In the genomic region with DNA sequence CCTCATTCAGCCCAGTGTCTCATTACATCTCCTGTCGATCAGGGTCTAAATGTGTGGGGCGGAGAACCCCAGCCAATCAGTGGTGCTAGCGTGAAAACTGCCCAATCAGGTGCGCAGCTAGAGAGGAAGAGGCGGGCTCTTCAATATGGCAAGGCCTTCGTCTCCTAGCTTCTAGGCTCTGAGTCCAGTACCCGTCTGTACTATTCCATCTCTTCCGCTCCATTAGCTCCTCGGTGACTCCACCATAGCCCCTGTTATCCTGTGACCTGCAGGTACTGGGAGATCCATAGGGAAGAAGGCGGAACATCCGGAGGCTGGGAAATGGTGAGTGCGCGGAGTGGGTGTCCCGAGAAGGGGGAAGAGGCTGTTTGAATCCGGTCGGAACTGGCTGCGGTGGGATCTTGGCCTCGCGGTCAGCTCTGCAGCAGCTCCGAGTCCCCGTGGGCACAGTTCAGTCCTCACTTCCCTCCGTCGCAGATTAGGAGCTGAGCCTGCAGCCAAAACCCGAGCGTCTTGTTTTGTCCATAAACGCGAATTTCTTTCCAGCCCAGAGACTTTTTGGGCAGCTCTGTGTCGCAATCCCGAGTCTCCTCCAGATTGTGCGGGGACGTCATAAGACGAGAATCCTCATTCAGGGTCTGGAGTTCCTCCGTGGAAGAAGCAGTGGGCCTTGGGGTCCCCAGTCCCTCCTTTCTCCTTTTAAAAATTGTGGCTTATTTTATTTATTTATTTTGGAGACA, we compare ENCODE assay signal across 8 cellular contexts. TPM values are rescaled to one million over a fixed set of nuclear protein-coding genes. Genes with fewer than 3 reads are reported as not detected.
DNase-seq lines count a peak whose midpoint lies in the region; ATAC-seq lines count a peak whose summit lies in the region.

A gene (plus strand): TSS at position 134 of the 740 bp plus-strand sequence. CDS start 188 bp downstream, at position 322.

- H3K9ac ChIP-seq in adipocyte (ENCODE audit: low read length) (peak within 1 kb of the TSS; percentile 22), stomach smooth muscle (ENCODE audit: low read length in 2 of 2) (peak within 1 kb of the TSS; percentile 91 to 94)

- peak within 1 kb of the TSS; percentile 63 for H3K4me3 ChIP-seq in adipocyte (ENCODE audit: low read length)
- peak within 1 kb of the TSS; percentile 88 to 96 for H3K4me3 ChIP-seq in stomach smooth muscle (ENCODE audit: low read length in 2 of 2)
- H3K4me3 ChIP-seq in MG63 = no peak within 1 kb of the TSS

- peaks cover 33% of the 10 kb centered on the region for H3K9me3 ChIP-seq in adipocyte (ENCODE audit: control insufficient read depth, low read length)
- H3K9me3 ChIP-seq in stomach smooth muscle (ENCODE audit: control insufficient read depth in 2 of 2, low read length in 2 of 2) = no peaks in the 10 kb centered on the region
- H3K9me3 ChIP-seq in MG63 = no peaks in the 10 kb centered on the region

- peak; percentile 2 for DNase-seq in NCI-H146 (lab: John Stamatoyannopoulos, UW)
- no peak for DNase-seq in NCI-H146 treated with DMSO at 0.1 percent for 48 hours (lab: John Stamatoyannopoulos, UW; ENCODE audit: unreplicated experiment)
- no peak for DNase-seq in adipocyte (ENCODE audit: low read depth)
- DNase-seq in medulla oblongata (ENCODE audit: extremely low spot score) = peak; percentile 96
- no peak for DNase-seq in MG63
- no peak for DNase-seq in COR-L47 (lab: John Stamatoyannopoulos, UW)

- peak within 1 kb of the TSS; percentile 75 for H3K27ac ChIP-seq in stomach smooth muscle (ENCODE audit: low read length)

- H3K27me3 ChIP-seq in adipocyte (replicated peaks; ENCODE audit: control insufficient read depth, insufficient read depth, low read length) (no peaks in the 10 kb centered on the region), stomach smooth muscle (ENCODE audit: control insufficient read depth in 1 of 2, insufficient read depth in 2 of 2, low read length in 2 of 2) (no peaks in the 10 kb centered on the region), MG63 (no peaks in the 10 kb centered on the region)

- no peak for ATAC-seq in HG03159 (IDR thresholded peaks at IDR 0.05; ENCODE audit: unreplicated experiment)

- H3K4me1 ChIP-seq in adipocyte (ENCODE audit: control insufficient read depth, insufficient read depth, low read length) (no peaks in the 10 kb centered on the region), stomach smooth muscle (ENCODE audit: control insufficient read depth, insufficient read depth, low read length) (peaks cover 4% of the 10 kb centered on the region)

- H3K36me3 ChIP-seq in adipocyte (ENCODE audit: control insufficient read depth, insufficient read depth, low read length, severe bottlenecking) (no peaks in the 10 kb centered on the region), stomach smooth muscle (ENCODE audit: control insufficient read depth in 2 of 2, insufficient read depth in 2 of 2, low read length in 2 of 2) (no peaks in the 10 kb centered on the region), MG63 (no peaks in the 10 kb centered on the region)

RNA-seq across cellular contexts. Expression of the gene that starts here (rescaled TPM):
- not detected in 2 replicates for total RNA-seq in MG63 (2014; rRNA removed; shearing (Covaris generic); ENCODE audit: low replicate concordance)

Comparison
In these comparisons a context has a peak if more than half of its experiments do, and no peak if none do; other contexts are left out.
1. DNase-seq: peak in NCI-H146 (single experiment) and medulla oblongata (single experiment); none in NCI-H146 treated with DMSO at 0.1 percent for 48 hours (single experiment), adipocyte (single experiment), MG63 (single experiment) and COR-L47 (single experiment).